ENCODE assay signal across 37 cellular contexts in the genomic region with DNA sequence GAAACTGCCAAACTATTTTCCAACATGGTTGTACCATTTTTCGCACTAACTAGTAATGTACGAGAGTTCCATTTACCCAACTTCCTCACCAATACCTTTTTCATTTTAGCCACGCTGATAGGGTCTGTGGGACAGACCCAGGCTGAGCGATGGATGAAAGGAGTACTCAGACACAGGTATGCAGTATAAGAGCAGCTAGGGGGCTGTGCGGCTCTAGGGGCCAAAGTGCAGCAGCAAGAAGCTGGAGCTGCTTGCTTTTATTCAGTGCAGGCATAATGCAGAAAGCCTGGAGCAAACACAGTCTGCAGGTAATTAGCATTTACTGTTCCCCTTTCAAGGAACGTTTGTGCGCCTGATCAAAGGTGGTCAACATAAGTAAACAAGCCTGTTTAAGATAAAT. TPM values are rescaled to one million over a fixed set of nuclear protein-coding genes. Genes with fewer than 3 reads are reported as not detected.
"Had no signal": no experiment of that assay in that cellular context is flagged by ENCODE, and none has a peak within 500 bp of the region (broad histone marks: within the 10 kb centered on the region; RNA-seq: fewer than 3 reads in every experiment).

No MANE protein-coding gene starts in this region.

- H3K4me1 ChIP-seq: adrenal gland, body of pancreas, esophagus muscularis mucosa, foreskin keratinocyte, heart left ventricle had no signal

- H3K27me3 ChIP-seq: adrenal gland, body of pancreas, esophagus muscularis mucosa, foreskin keratinocyte, gastrocnemius medialis, heart left ventricle had no signal

- H3K36me3 ChIP-seq: adrenal gland, esophagus muscularis mucosa, gastrocnemius medialis, heart left ventricle, WERI-Rb-1 had no signal

- FAIRE-seq: colon had no signal

- DNase-seq: activated CD4-positive, alpha-beta memory T cell treated with anti-CD3 and anti-CD28 coated beads for 36 hours; activated CD4-positive, alpha-beta T cell treated with anti-CD3 and anti-CD28 coated beads for 36 hours; activated CD4-positive, alpha-beta T cell treated with anti-CD3 and anti-CD28 coated beads, Interleukin-2, amount 10 ng/mL, durations not matched to agents 24 days and 14 days; activated CD4-positive, CD25-positive, alpha-beta regulatory T cell; activated CD4-positive, CD25-positive, alpha-beta regulatory T cell treated with anti-CD3 and anti-CD28 coated beads, Interleukin-2, amount 50 U/mL, for 72 hours; activated CD8-positive, alpha-beta memory T cell treated with anti-CD3 and anti-CD28 coated beads, Interleukin-2, amount 10 ng/mL, durations not matched to agents 7 days and 5 days; activated CD8-positive, alpha-beta memory T cell treated with anti-CD3 and anti-CD28 coated beads, Interleukin-2, amount 50 U/mL, for 4 hours; activated CD8-positive, alpha-beta T cell treated with anti-CD3 and anti-CD28 coated beads, Interleukin-2, amount 10 ng/mL, durations not matched to agents 7 days and 5 days; activated effector memory CD4-positive, alpha-beta T cell treated with anti-CD3 and anti-CD28 coated beads, Interleukin-2, amount 50 U/mL, for 16 hours; activated naive CD4-positive, alpha-beta T cell treated with anti-CD3 and anti-CD28 coated beads for 36 hours; activated naive CD8-positive, alpha-beta T cell treated with anti-CD3 and anti-CD28 coated beads for 36 hours; activated naive CD8-positive, alpha-beta T cell treated with anti-CD3 and anti-CD28 coated beads, Interleukin-2, amount 50 U/mL, for 24 hours; activated T-cell treated with anti-CD3 and anti-CD28 coated beads, Interleukin-2, amount 50 U/mL, for 1 hour; activated T-cell treated with anti-CD3 and anti-CD28 coated beads, Interleukin-2, amount 50 U/mL, for 48 hours; adrenal gland; amygdala; aorta; body of pancreas; caudate nucleus; cortex of kidney; dermis blood vessel endothelial cell; effector CD4-positive, alpha-beta T cell; effector memory CD8-positive, alpha-beta T cell; erythroblast; foreskin keratinocyte; gastrocnemius medialis; glutamatergic neuron; heart left ventricle; T-helper 17 cell; T1000; WERI-Rb-1 had no signal

- ATAC-seq: activated CD4-positive, alpha-beta T cell treated with anti-CD3 and anti-CD28 coated beads for 36 hours; activated CD8-positive, alpha-beta memory T cell treated with anti-CD3 and anti-CD28 coated beads, Interleukin-2, amount 10 ng/mL, durations not matched to agents 7 days and 5 days; activated CD8-positive, alpha-beta T cell treated with anti-CD3 and anti-CD28 coated beads, Interleukin-2, amount 10 ng/mL, durations not matched to agents 7 days and 5 days; activated naive CD8-positive, alpha-beta T cell treated with anti-CD3 and anti-CD28 coated beads, Interleukin-2, amount 50 U/mL, for 24 hours; body of pancreas; effector memory CD8-positive, alpha-beta T cell; foreskin keratinocyte; gastrocnemius medialis; heart left ventricle; T-helper 17 cell had no signal

- H3K4me3 ChIP-seq: adrenal gland, body of pancreas, esophagus muscularis mucosa, gastrocnemius medialis, heart left ventricle had no signal

- H3K9me3 ChIP-seq: adrenal gland, body of pancreas, esophagus muscularis mucosa, gastrocnemius medialis, heart left ventricle had no signal

- H3K27ac ChIP-seq: adrenal gland, body of pancreas, esophagus muscularis mucosa, foreskin keratinocyte, gastrocnemius medialis, heart left ventricle, WERI-Rb-1 had no signal

RNA-seq across cellular contexts. Expression of a gene that starts 21.0 kb away (rescaled TPM):
- total RNA-seq: activated CD4-positive, alpha-beta memory T cell treated with anti-CD3 and anti-CD28 coated beads for 36 hours; activated CD4-positive, alpha-beta T cell treated with anti-CD3 and anti-CD28 coated beads for 36 hours; activated CD4-positive, alpha-beta T cell treated with anti-CD3 and anti-CD28 coated beads, Interleukin-2, amount 10 ng/mL, durations not matched to agents 24 days and 14 days; activated CD8-positive, alpha-beta memory T cell treated with anti-CD3 and anti-CD28 coated beads for 36 hours; activated CD8-positive, alpha-beta memory T cell treated with anti-CD3 and anti-CD28 coated beads, Interleukin-2, amount 10 ng/mL, durations not matched to agents 7 days and 5 days; activated CD8-positive, alpha-beta T cell treated with anti-CD3 and anti-CD28 coated beads, Interleukin-2, amount 10 ng/mL, durations not matched to agents 7 days and 5 days; activated naive CD4-positive, alpha-beta T cell treated with anti-CD3 and anti-CD28 coated beads for 36 hours; activated naive CD8-positive, alpha-beta T cell treated with anti-CD3 and anti-CD28 coated beads for 36 hours; activated T-helper 1 cell treated with anti-CD3 and anti-CD28 coated beads, Interleukin-12 subunit alpha, Interleukin-12 subunit beta, Interleukin-2, Interleukin-4 antibody, amounts not matched to agents 30 ng/mL and 10 ng/mL and 1 ng/mL, durations not matched to agents 14 hours and 24 hours and 36 hours; activated T-helper 2 cell treated with anti-CD3 and anti-CD28 coated beads, Interferon-gamma antibody, Interleukin-2, Interleukin-4, amounts not matched to agents 10 μg/mL and 5 μg/mL and 100 μg/mL, durations not matched to agents 14 hours and 24 hours and 36 hours; adrenal gland; aorta; body of pancreas; chondrocyte; dermis blood vessel endothelial cell; esophagus muscularis mucosa; foreskin keratinocyte; gastrocnemius medialis; T-helper 17 cell had no signal
- polyA plus RNA-seq: adrenal gland, aorta, foreskin keratinocyte, heart left ventricle had no signal
